In the genomic region with DNA sequence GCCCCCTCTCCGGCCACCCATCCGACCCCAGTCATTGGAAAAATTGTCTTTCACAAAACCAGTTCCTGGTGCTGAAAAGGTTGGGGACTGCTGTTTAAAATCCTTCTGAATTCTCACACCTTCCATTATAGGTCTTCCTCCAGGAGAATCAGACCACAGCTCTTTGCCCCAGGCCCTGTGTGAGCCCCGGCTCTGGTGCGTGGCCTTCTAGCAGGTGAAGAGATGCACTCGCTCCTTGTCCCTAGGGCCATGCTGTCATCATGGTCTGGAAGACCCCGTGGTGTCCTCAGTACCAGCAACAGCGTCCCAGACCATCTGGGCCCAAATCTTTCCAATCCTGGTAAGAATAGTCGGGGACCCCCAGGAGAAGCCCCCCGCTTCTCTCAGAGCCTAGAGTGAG, we compare ENCODE assay signal across 32 cellular contexts.
"Had no signal": no experiment of that assay in that cellular context is flagged by ENCODE, and none has a peak within 500 bp of the region (broad histone marks: within the 10 kb centered on the region; RNA-seq: fewer than 3 reads in every experiment).

No MANE protein-coding gene starts in this region.

- H3K27ac ChIP-seq: adrenal gland, body of pancreas, cardiac muscle cell, VCaP had no signal

- H3K4me1 ChIP-seq: adrenal gland had no signal

- H3K4me3 ChIP-seq: adrenal gland, body of pancreas, cardiac muscle cell had no signal

- ATAC-seq: activated CD4-positive, CD25-positive, alpha-beta regulatory T cell treated with anti-CD3 and anti-CD28 coated beads, Interleukin-2, amount 50 U/mL, for 24 hours; activated CD8-positive, alpha-beta T cell treated with anti-CD3 and anti-CD28 coated beads for 36 hours; activated naive CD4-positive, alpha-beta T cell treated with anti-CD3 and anti-CD28 coated beads, Interleukin-2, amount 50 U/mL, for 72 hours; activated T-cell treated with anti-CD3 and anti-CD28 coated beads, Interleukin-2, amount 50 U/mL, for 4 hours; activated T-cell treated with anti-CD3 and anti-CD28 coated beads, Interleukin-2, amount 50 U/mL, for 72 hours; activated T-helper 17 cell treated with anti-CD3 and anti-CD28 coated beads, Interleukin-2, amount 50 U/mL, for 72 hours; body of pancreas; T-cell; T-helper 17 cell had no signal

- H3K27me3 ChIP-seq: adrenal gland, body of pancreas, cardiac muscle cell had no signal

- DNase-seq: activated B cell treated with CpG ODN at 0.5 μM for 24 hours; activated CD4-positive, alpha-beta memory T cell treated with anti-CD3 and anti-CD28 coated beads for 36 hours; activated CD4-positive, alpha-beta T cell treated with anti-CD3 and anti-CD28 coated beads for 4 hours; activated CD4-positive, alpha-beta T cell treated with anti-CD3 and anti-CD28 coated beads, Interleukin-2, amount 10 ng/mL, durations not matched to agents 24 days and 14 days; activated CD4-positive, alpha-beta T cell treated with anti-CD3 and anti-CD28 coated beads, Interleukin-2, amount 50 U/mL, for 1 hour; activated CD4-positive, alpha-beta T cell treated with anti-CD3 and anti-CD28 coated beads, Interleukin-2, amount 50 U/mL, for 4 hours; activated CD8-positive, alpha-beta memory T cell treated with anti-CD3 and anti-CD28 coated beads, Interleukin-2, amount 50 U/mL, for 4 hours; activated CD8-positive, alpha-beta T cell treated with anti-CD3 and anti-CD28 coated beads for 36 hours; activated effector memory CD4-positive, alpha-beta T cell treated with anti-CD3 and anti-CD28 coated beads, Interleukin-2, amount 50 U/mL, for 16 hours; activated gamma-delta T cell treated with Interleukin-2 at 50 U/mL for 16 hours; activated naive CD4-positive, alpha-beta T cell; activated naive CD4-positive, alpha-beta T cell treated with anti-CD3 and anti-CD28 coated beads for 36 hours; activated naive CD4-positive, alpha-beta T cell treated with anti-CD3 and anti-CD28 coated beads, Interleukin-2, amount 50 U/mL, for 16 hours; activated naive CD8-positive, alpha-beta T cell treated with anti-CD3 and anti-CD28 coated beads for 36 hours; activated T-cell treated with anti-CD3 and anti-CD28 coated beads for 4 hours; activated T-cell treated with anti-CD3 and anti-CD28 coated beads, Interleukin-2, amount 50 U/mL, for 1 hour; activated T-cell treated with anti-CD3 and anti-CD28 coated beads, Interleukin-2, amount 50 U/mL, for 4 hours; activated T-cell treated with anti-CD3 and anti-CD28 coated beads, Interleukin-2, amount 50 U/mL, for 72 hours; adrenal gland; amniotic stem cell; aorta; body of pancreas; caudate nucleus; cerebellar nuclear complex; T-cell; T-helper 17 cell; T-helper 9 cell had no signal

- H3K36me3 ChIP-seq: adrenal gland, cardiac muscle cell had no signal

- H3K9me3 ChIP-seq: adrenal gland, body of pancreas had no signal
